21 cellular contexts compared by ENCODE assay signal in the genomic region with DNA sequence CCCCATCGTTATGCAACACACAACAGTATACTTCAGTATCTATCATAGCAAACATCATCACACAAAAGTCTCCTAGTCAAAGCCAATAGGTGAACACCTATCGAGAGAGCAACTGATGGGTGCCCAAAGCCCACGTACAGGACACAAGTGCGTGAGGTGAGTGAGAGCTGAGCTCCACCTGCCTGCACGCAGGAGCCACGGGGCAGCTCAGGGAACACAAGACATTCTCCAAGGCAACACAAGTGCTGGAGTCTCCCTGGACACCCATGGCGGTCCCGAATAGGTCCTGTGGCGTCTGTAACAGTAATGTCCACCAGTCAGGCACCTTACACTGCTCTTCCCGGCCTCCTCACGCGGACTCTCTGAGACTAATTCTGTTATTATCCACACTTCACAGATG. TPM values are rescaled to one million over a fixed set of nuclear protein-coding genes. Genes with fewer than 3 reads are reported as not detected.
A peak's percentile ranks its signal among the peaks of the same experiment; 100 is the strongest.
DNase-seq lines count a peak whose midpoint lies in the region; ATAC-seq, FAIRE-seq and TF ChIP-seq lines count a peak whose summit lies in the region.
"Had no signal": no experiment of that assay in that cellular context is flagged by ENCODE, and none has a peak within 500 bp of the region (broad histone marks: within the 10 kb centered on the region; RNA-seq: fewer than 3 reads in every experiment).

No MANE protein-coding gene starts in this region.

- peak; percentile 66 for FAIRE-seq in bronchial epithelial cell (lab: Jason Lieb, UNC)
- FAIRE-seq: GM12878, GM19239, H1 had no signal

- peaks cover 85% of the 10 kb centered on the region for H3F3A ChIP-seq in PC-9 (ENCODE audit: insufficient read depth, low read depth)

- POLR2A ChIA-PET in PC-9 (lab: Charles Lee; ENCODE audit: unreplicated experiment), result no interaction called here

- H3K36me3 Mint-ChIP-seq in nephron progenitor cell (ENCODE audit: low read depth), result peaks cover 41% of the 10 kb centered on the region
- H3K36me3 Mint-ChIP-seq: CD4-positive, CD25-positive, alpha-beta regulatory T cell; CD8-positive, alpha-beta memory T cell had no signal

- WGBS in spleen, 5 donors, result 94 to 97% (median 96%) methylated on average over 12 of the region's 12 CpGs

- no TSS peak for BruUV-seq in PC-9 (replicated peaks; lab: Mats Ljungman, UMichigan)

- H3K27me3 ChIP-seq in PC-9 (ENCODE audit: insufficient read depth, low read depth) (no peaks in the 10 kb centered on the region), bronchial epithelial cell (ENCODE audit: control insufficient read depth, insufficient read depth, low read length) (no peaks in the 10 kb centered on the region), spleen (replicated peaks in 1 of 7) (no peaks in the 10 kb centered on the region)
- H3K27me3 ChIP-seq: BE2C had no signal

- peaks cover 91% of the 10 kb centered on the region for H3K79me2 ChIP-seq in PC-9 (ENCODE audit: low read depth)

- no peak overlapping the region for H2AFZ ChIP-seq in PC-9

- intact Hi-C loops in PC-9 (cut with micrococcal nuclease; ENCODE audit: unreplicated experiment), result loop anchor here (10.0 kb wide), 1 partner anchor 488 kb away; no protein-coding TSS in a partner anchor
- intact Hi-C loops in spleen (cut with DNase I; ENCODE audit: low total_unique reads), result no loop called here

- no peak overlapping the region for H3K4me3 Mint-ChIP-seq in nephron progenitor cell
- H3K4me3 Mint-ChIP-seq: CD4-positive, CD25-positive, alpha-beta regulatory T cell; CD8-positive, alpha-beta memory T cell had no signal

- H3K9me2 ChIP-seq in PC-9 (ENCODE audit: insufficient read depth), result no peaks in the 10 kb centered on the region

- no peak overlapping the region; the same call in 1 of the 2 replicates for H3K4me2 ChIP-seq in PC-9

- H3K4me1 ChIP-seq in PC-9 (replicated peaks; ENCODE audit: insufficient read depth), result peaks cover 79% of the 10 kb centered on the region
- peaks cover 13 to 53% (median 36%) of the 10 kb centered on the region in 6 donors for H3K4me1 ChIP-seq in spleen
- H3K4me1 ChIP-seq: BE2C had no signal

- H3K9me3 Mint-ChIP-seq in nephron progenitor cell, result peaks cover 6% of the 10 kb centered on the region
- H3K9me3 Mint-ChIP-seq: CD4-positive, CD25-positive, alpha-beta regulatory T cell; CD8-positive, alpha-beta memory T cell had no signal

- H3K27ac Mint-ChIP-seq in nephron progenitor cell, result peak overlapping the region; percentile 88
- H3K27ac Mint-ChIP-seq: CD8-positive, alpha-beta memory T cell had no signal

- no peaks in the 10 kb centered on the region; the same call in 1 of the 2 replicates for H4K20me1 ChIP-seq in PC-9 (ENCODE audit: insufficient read depth)

- 0 out of 2 replicates have a peak, but pooled peaks cover 6% of the 10 kb centered on the region for H3K9me3 ChIP-seq in PC-9 (ENCODE audit: insufficient read depth, low read depth)
- H3K9me3 ChIP-seq in spleen, result no peaks in the 10 kb centered on the region
- H3K9me3 ChIP-seq: BE2C, HAP-1 had no signal

- H3K4me3 ChIP-seq in PC-9, result no peak overlapping the region
- H3K4me3 ChIP-seq in bronchial epithelial cell (ENCODE audit: low read depth, low read length), result no peak overlapping the region
- no peak overlapping the region for H3K4me3 ChIP-seq in spleen
- H3K4me3 ChIP-seq: GM12878, HAP-1 had no signal

- H3K27ac ChIP-seq in PC-9 (peak overlapping the region; percentile 84), spleen (no peak overlapping the region)

- ATAC-seq in GM19463 (IDR thresholded peaks at IDR 0.05; ENCODE audit: unreplicated experiment), result no peak
- ATAC-seq: GM12878 had no signal

- DNase-seq in PC-9 (no peak), bronchial epithelial cell (ENCODE audit: low read depth) (no peak), nephron progenitor cell (no peak), spleen (peak; percentile 32), NCI-H187 (lab: John Stamatoyannopoulos, UW) (no peak), Ammon's horn (ENCODE audit: low spot score) (no peak), NK-92 (lab: John Stamatoyannopoulos, UW; ENCODE audit: unreplicated experiment) (no peak)
- DNase-seq: BE2C; C1 segment of cervical spinal cord; CD4-positive, CD25-positive, alpha-beta regulatory T cell; CD8-positive, alpha-beta memory T cell; COR-L47; DMS 273 treated with DMSO at 0.1 percent for 48 hours; DMS53; DND-41; EL had no signal

- CTCF ChIA-PET in PC-9 (lab: Charles Lee), result no interaction called here

- TF ChIP-seq POLR2A in spleen (IDR thresholded peaks at IDR 0.05), result no peak

- TF ChIP-seq CTCF in PC-9 (conservative IDR thresholded peaks at IDR 0.05) (no peak), bronchial epithelial cell (IDR thresholded peaks at IDR 0.05; ENCODE audit: insufficient read depth, low read length, severe bottlenecking) (no peak), nephron progenitor cell (IDR thresholded peaks at IDR 0.05) (no peak), spleen (IDR thresholded peaks at IDR 0.05 in 8 of 11, conservative IDR thresholded peaks at IDR 0.05 in 3 of 11) (no peak)

- peaks cover 31% of the 10 kb centered on the region for H3K36me3 ChIP-seq in PC-9 (ENCODE audit: low read depth)
- H3K36me3 ChIP-seq in bronchial epithelial cell (ENCODE audit: control insufficient read depth, insufficient read depth, low read length), result peaks cover 17% of the 10 kb centered on the region
- peaks cover 0 to 32% (median 3%) of the 10 kb centered on the region in 6 donors for H3K36me3 ChIP-seq in spleen

- H3K27me3 Mint-ChIP-seq in nephron progenitor cell (ENCODE audit: low read depth, poor library complexity), result peaks cover 2% of the 10 kb centered on the region

- peaks cover 39% of the 10 kb centered on the region for H3K4me1 Mint-ChIP-seq in nephron progenitor cell

RNA-seq across cellular contexts. Expression of a gene that starts 44.3 kb away (rescaled TPM):
- total RNA-seq in PC-9 (2021) (203 and 209 TPM in 2 replicates), bronchial epithelial cell (55.0 and 85.6 TPM in 2 replicates), spleen (10 to 100 TPM; 40.2 to 94.5 (median 79.6) TPM)
- 10 to 100 TPM in 2 of 3 donors, 1 to 10 TPM in 1; 6.4 to 22.6 (median 10.1) TPM for polyA plus RNA-seq in spleen
